8 cellular contexts compared by ENCODE assay signal in the genomic region with DNA sequence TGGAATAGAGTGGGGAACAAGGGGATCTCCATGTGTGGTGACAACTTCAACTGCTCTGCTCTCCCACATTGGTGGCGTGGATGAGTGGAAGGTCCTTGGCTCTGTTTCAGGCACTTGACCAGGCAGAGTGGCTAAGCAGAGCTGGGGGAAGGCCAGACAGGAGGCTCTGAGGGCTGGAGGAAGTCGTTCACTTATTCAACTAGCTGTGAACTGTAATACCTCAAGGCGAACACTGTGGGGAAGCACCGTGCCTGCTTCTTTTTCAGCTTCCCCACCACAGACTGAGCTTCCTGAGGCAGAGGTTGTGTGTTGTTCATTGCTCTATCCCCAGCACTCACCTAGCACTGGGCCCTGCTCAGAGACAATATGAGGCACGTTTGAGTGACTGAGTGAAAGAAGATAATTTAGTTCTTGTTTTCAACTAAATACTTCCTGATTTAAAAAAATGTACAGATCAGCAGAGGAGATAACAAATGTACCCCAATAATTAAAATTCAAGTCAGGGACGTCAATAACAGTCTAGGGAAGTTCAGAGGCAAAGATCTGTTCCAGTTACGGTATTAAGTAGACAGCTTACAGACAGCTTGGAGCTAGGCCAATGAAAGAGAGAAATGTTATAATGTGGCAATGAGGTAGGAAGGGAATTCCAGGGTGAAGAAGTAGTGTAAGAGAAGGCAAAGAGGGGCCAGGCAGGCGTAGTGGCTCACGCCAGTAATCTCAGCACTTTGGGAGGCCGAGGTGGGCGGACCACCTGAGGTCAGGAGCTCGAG. TPM values are rescaled to one million over a fixed set of nuclear protein-coding genes. Genes with fewer than 3 reads are reported as not detected.
DNase-seq lines count a peak whose midpoint lies in the region; ATAC-seq and TF ChIP-seq lines count a peak whose summit lies in the region.

No MANE protein-coding gene starts in this region.

- H3K9me3 Mint-ChIP-seq in natural killer cell treated with Interleukin-12 subunit alpha and Interleukin-12 subunit beta and Interleukin-15 and Interleukin-18, amount 100 ng/mL, for 72 hours, result no peaks in the 10 kb centered on the region

- H3K36me3 Mint-ChIP-seq in natural killer cell treated with Interleukin-12 subunit alpha and Interleukin-12 subunit beta and Interleukin-15 and Interleukin-18, amount 100 ng/mL, for 72 hours, result no peaks in the 10 kb centered on the region

- H3K4me3 ChIP-seq in epithelial cell of proximal tubule (ENCODE audit: low read depth, low read length) (no peak overlapping the region), thymus (ENCODE audit: low read length) (no peak overlapping the region)

- H3K4me3 Mint-ChIP-seq in natural killer cell treated with Interleukin-12 subunit alpha and Interleukin-12 subunit beta and Interleukin-15 and Interleukin-18, amount 100 ng/mL, for 72 hours, result peak overlapping the region; percentile 48

- DNase-seq in activated gamma-delta T cell treated with Interleukin-2 at 50 U/mL for 16 hours, result peak; percentile 69
- DNase-seq in activated gamma-delta T cell (lab: John Stamatoyannopoulos, UW), result no peak
- peak; percentile 67 for DNase-seq in HuH-7.5 (ENCODE audit: low spot score)
- peak; percentile 89 for DNase-seq in OCI-M1 (lab: John Stamatoyannopoulos, UW)
- DNase-seq in activated T-cell treated with anti-CD3 and anti-CD28 coated beads for 24 hours (ENCODE audit: low read depth), result peak; percentile 61
- DNase-seq in epithelial cell of proximal tubule (ENCODE audit: low read depth), result no peak
- peak; percentile 84 for DNase-seq in natural killer cell treated with Interleukin-12 subunit alpha and Interleukin-12 subunit beta and Interleukin-15 and Interleukin-18, amount 100 ng/mL, for 72 hours (ENCODE audit: low spot score)

- H3K27me3 ChIP-seq in thymus (ENCODE audit: control insufficient read depth, insufficient read depth), result no peaks in the 10 kb centered on the region

- peaks cover 19% of the 10 kb centered on the region for H3K4me1 ChIP-seq in thymus (ENCODE audit: control insufficient read depth, insufficient read depth, low read length)

- peak overlapping the region; percentile 71 to 94 for H3K27ac Mint-ChIP-seq in natural killer cell treated with Interleukin-12 subunit alpha and Interleukin-12 subunit beta and Interleukin-15 and Interleukin-18, amount 100 ng/mL, for 72 hours

- WGBS in thymus, result 58% methylated on average over 12 of the region's 12 CpGs

- H3K27ac ChIP-seq in thymus (ENCODE audit: low read depth), result peak overlapping the region; percentile 47

- peak; percentile 70 for TF ChIP-seq CTCF in epithelial cell of proximal tubule (conservative IDR thresholded peaks at IDR 0.05; ENCODE audit: low read depth, low read length)

- no peaks in the 10 kb centered on the region for H3K9me3 ChIP-seq in thymus (ENCODE audit: control insufficient read depth)

- H3K4me1 Mint-ChIP-seq in natural killer cell treated with Interleukin-12 subunit alpha and Interleukin-12 subunit beta and Interleukin-15 and Interleukin-18, amount 100 ng/mL, for 72 hours (ENCODE audit: low read depth in 2 of 2), result peaks cover 62 to 70% of the 10 kb centered on the region in 2 donors

- ATAC-seq in natural killer cell treated with Interleukin-12 subunit alpha and Interleukin-12 subunit beta and Interleukin-15 and Interleukin-18, amount 100 ng/mL, for 72 hours, result peak; percentile 53 to 60

- no peaks in the 10 kb centered on the region for H3K27me3 Mint-ChIP-seq in natural killer cell treated with Interleukin-12 subunit alpha and Interleukin-12 subunit beta and Interleukin-15 and Interleukin-18, amount 100 ng/mL, for 72 hours

- no peaks in the 10 kb centered on the region for H3K36me3 ChIP-seq in thymus (ENCODE audit: control insufficient read depth, insufficient read depth)

RNA-seq across cellular contexts. Expression of gene MYO18A, which starts 34.7 kb away (rescaled TPM):
- 23.5 and 34.2 TPM in 2 replicates for total RNA-seq in epithelial cell of proximal tubule
- 10 to 100 TPM; 56.7 to 60.9 TPM for total RNA-seq in natural killer cell treated with Interleukin-12 subunit alpha and Interleukin-12 subunit beta and Interleukin-15 and Interleukin-18, amount 100 ng/mL, for 72 hours
- polyA plus RNA-seq in thymus, result 52.8 TPM

Comparison
In these comparisons a context has a peak if more than half of its experiments do, and no peak if none do; other contexts are left out.
1. DNase-seq: peak in activated gamma-delta T cell treated with Interleukin-2 at 50 U/mL for 16 hours (single experiment), HuH-7.5 (single experiment), OCI-M1 (single experiment), activated T-cell treated with anti-CD3 and anti-CD28 coated beads for 24 hours (single experiment) and natural killer cell treated with Interleukin-12 subunit alpha and Interleukin-12 subunit beta and Interleukin-15 and Interleukin-18, amount 100 ng/mL, for 72 hours (single experiment); none in activated gamma-delta T cell (single experiment) and epithelial cell of proximal tubule (single experiment).